Comparison of ENCODE assay signal across 27 cellular contexts in genomic region chr5:30331534-30331933, GRCh38.
DNase-seq lines count a peak whose midpoint lies in the region; ATAC-seq and TF ChIP-seq lines count a peak whose summit lies in the region.
"Had no signal": no experiment of that assay in that cellular context is flagged by ENCODE, and none has a peak within 500 bp of the region (broad histone marks: within the 10 kb centered on the region; RNA-seq: fewer than 3 reads in every experiment).

No MANE protein-coding gene starts in this region.

- H3K4ac ChIP-seq in trophoblast cell (ENCODE audit: low read depth, low read length) = no peak overlapping the region

- no peak overlapping the region for H3K18ac ChIP-seq in trophoblast cell (ENCODE audit: low read length)

- no peak overlapping the region for H2AFZ ChIP-seq in PC-3 (ENCODE audit: low read length)
- no peak overlapping the region for H2AFZ ChIP-seq in trophoblast cell (ENCODE audit: insufficient read depth, low read length, poor library complexity)

- H3F3A ChIP-seq in PC-3 (ENCODE audit: low read length, unreplicated experiment) = no peaks in the 10 kb centered on the region

- H3K79me1 ChIP-seq in trophoblast cell (ENCODE audit: low read length) = no peaks in the 10 kb centered on the region

- POLR2A ChIA-PET in PC-3 (lab: Charles Lee; ENCODE audit: unreplicated experiment) = no interaction called here

- H4K91ac ChIP-seq in trophoblast cell (ENCODE audit: low read depth, low read length) = no peak overlapping the region

- H2BK120ac ChIP-seq in trophoblast cell (ENCODE audit: insufficient read depth, low read length, poor library complexity) = no peak overlapping the region

- no peak overlapping the region for H4K12ac ChIP-seq in trophoblast cell (ENCODE audit: low read depth, low read length)

- no peak overlapping the region for H2AK5ac ChIP-seq in trophoblast cell (ENCODE audit: low read length)

- H2BK5ac ChIP-seq in trophoblast cell (ENCODE audit: low read depth, low read length, poor library complexity) = no peak overlapping the region

- H3K27ac ChIP-seq in PC-3 (ENCODE audit: low read length) (no peak overlapping the region), trophoblast cell (ENCODE audit: low read depth, low read length) (no peak overlapping the region)
- H3K27ac ChIP-seq: 22Rv1; A549; BLaER1; BLaER1 treated with 17β-estradiol and CSF1 and Interleukin-3, amounts not matched to agents 10 nM and 100 nM; C4-2B had no signal

- no CpG with 5 or more reads among the region's 2 CpGs for WGBS in trophoblast cell (ENCODE audit: extremely low coverage, insufficient coverage, insufficient read length)

- peak; percentile 56; the same call in 1 of the 2 replicates for ATAC-seq in PC-3
- ATAC-seq: A549; CD8-positive, alpha-beta T cell had no signal

- DNase-seq in PC-3 (peak; percentile 51), trophoblast cell (no peak)
- DNase-seq: 8988T; ACHN; AML-193; BE2C; C1 segment of cervical spinal cord; Caco-2; Calu3; CD4-positive, alpha-beta memory T cell; CD4-positive, alpha-beta T cell; CD4-positive, CD25-positive, alpha-beta regulatory T cell; CD8-positive, alpha-beta memory T cell; CD8-positive, alpha-beta T cell; COR-L47; DMS 273 treated with DMSO at 0.1 percent for 48 hours; DMS153; DMS53; DMS79; DMS79 treated with DMSO at 0.1 percent for 48 hours; DND-41; EL had no signal

- peak overlapping the region; percentile 7; the same call in 1 of the 2 replicates for H3K4me2 ChIP-seq in PC-3 (ENCODE audit: low read length)
- no peak overlapping the region for H3K4me2 ChIP-seq in trophoblast cell (ENCODE audit: low read length)
- H3K4me2 ChIP-seq: A549; BLaER1; BLaER1 treated with 17β-estradiol and CSF1 and Interleukin-3, amounts not matched to agents 10 nM and 100 nM had no signal

- no peaks in the 10 kb centered on the region for H3K27me3 ChIP-seq in PC-3 (ENCODE audit: low read length)
- H3K27me3 ChIP-seq in trophoblast cell (ENCODE audit: insufficient read depth, low read length) = no peaks in the 10 kb centered on the region
- H3K27me3 ChIP-seq: BE2C; BLaER1; BLaER1 treated with 17β-estradiol and CSF1 and Interleukin-3, amounts not matched to agents 10 nM and 100 nM had no signal

- H3K79me2 ChIP-seq in PC-3 (ENCODE audit: low read length) = no peaks in the 10 kb centered on the region
- no peaks in the 10 kb centered on the region for H3K79me2 ChIP-seq in trophoblast cell (ENCODE audit: control insufficient read depth, insufficient read depth, low read length, poor library complexity)

- intact Hi-C loops in PC-3 (cut with micrococcal nuclease) = no loop called here

- H3K9me2 ChIP-seq in PC-3 (replicated peaks; ENCODE audit: low read length) = no peaks in the 10 kb centered on the region

- CTCF ChIA-PET in PC-3 (lab: Charles Lee) = no interaction called here

- no peaks in the 10 kb centered on the region for H3K9me3 ChIP-seq in PC-3 (ENCODE audit: low read length)
- no peaks in the 10 kb centered on the region for H3K9me3 ChIP-seq in trophoblast cell (ENCODE audit: insufficient read depth, low read depth, low read length)
- H3K9me3 ChIP-seq: A549; BE2C; BLaER1; BLaER1 treated with 17β-estradiol and CSF1 and Interleukin-3, amounts not matched to agents 10 nM and 100 nM; Caco-2 had no signal

- H3K4me3 ChIP-seq in PC-3 (ENCODE audit: low read length) (no peak overlapping the region), trophoblast cell (ENCODE audit: low read depth, low read length) (no peak overlapping the region)
- H3K4me3 ChIP-seq: A549; BLaER1; BLaER1 treated with 17β-estradiol and CSF1 and Interleukin-3, amounts not matched to agents 10 nM and 100 nM had no signal

- no peak overlapping the region for H3K23ac ChIP-seq in trophoblast cell (ENCODE audit: low read length)

- H3K14ac ChIP-seq in trophoblast cell (ENCODE audit: low read length) = no peak overlapping the region

- H2BK12ac ChIP-seq in trophoblast cell (ENCODE audit: low read length) = no peak overlapping the region

- peaks cover 12% of the 10 kb centered on the region for H3K4me1 ChIP-seq in PC-3 (ENCODE audit: insufficient read depth, low read length)
- H3K4me1 ChIP-seq in trophoblast cell (ENCODE audit: control insufficient read depth in 1 of 2, insufficient read depth in 2 of 2, low read length in 2 of 2) = no peaks in the 10 kb centered on the region
- H3K4me1 ChIP-seq: A549; BE2C; BLaER1; BLaER1 treated with 17β-estradiol and CSF1 and Interleukin-3, amounts not matched to agents 10 nM and 100 nM; Caco-2 had no signal

- H4K8ac ChIP-seq in trophoblast cell (ENCODE audit: low read depth, low read length) = no peak overlapping the region

- BruUV-seq in PC-3 (replicated peaks; lab: Mats Ljungman, UMichigan) = no TSS peak

- no peaks in the 10 kb centered on the region for H4K20me1 ChIP-seq in PC-3 (ENCODE audit: low read length)
- H4K20me1 ChIP-seq: BLaER1; BLaER1 treated with 17β-estradiol and CSF1 and Interleukin-3, amounts not matched to agents 10 nM and 100 nM had no signal

- no peak for TF ChIP-seq CTCF in PC-3 (conservative IDR thresholded peaks at IDR 0.05; ENCODE audit: low read depth, low read length)

- H3K9ac ChIP-seq in PC-3 (ENCODE audit: low read length) (no peak overlapping the region), trophoblast cell (ENCODE audit: low read length) (no peak overlapping the region)
- H3K9ac ChIP-seq: BLaER1; BLaER1 treated with 17β-estradiol and CSF1 and Interleukin-3, amounts not matched to agents 10 nM and 100 nM had no signal

- H3K36me3 ChIP-seq in PC-3 (ENCODE audit: low read depth, low read length) (no peaks in the 10 kb centered on the region), trophoblast cell (ENCODE audit: control insufficient read depth in 1 of 2, insufficient read depth in 2 of 2, low read length in 2 of 2) (no peaks in the 10 kb centered on the region)
- H3K36me3 ChIP-seq: BE2C; BLaER1; BLaER1 treated with 17β-estradiol and CSF1 and Interleukin-3, amounts not matched to agents 10 nM and 100 nM had no signal
